8 cellular contexts compared by ENCODE assay signal in the genomic region with DNA sequence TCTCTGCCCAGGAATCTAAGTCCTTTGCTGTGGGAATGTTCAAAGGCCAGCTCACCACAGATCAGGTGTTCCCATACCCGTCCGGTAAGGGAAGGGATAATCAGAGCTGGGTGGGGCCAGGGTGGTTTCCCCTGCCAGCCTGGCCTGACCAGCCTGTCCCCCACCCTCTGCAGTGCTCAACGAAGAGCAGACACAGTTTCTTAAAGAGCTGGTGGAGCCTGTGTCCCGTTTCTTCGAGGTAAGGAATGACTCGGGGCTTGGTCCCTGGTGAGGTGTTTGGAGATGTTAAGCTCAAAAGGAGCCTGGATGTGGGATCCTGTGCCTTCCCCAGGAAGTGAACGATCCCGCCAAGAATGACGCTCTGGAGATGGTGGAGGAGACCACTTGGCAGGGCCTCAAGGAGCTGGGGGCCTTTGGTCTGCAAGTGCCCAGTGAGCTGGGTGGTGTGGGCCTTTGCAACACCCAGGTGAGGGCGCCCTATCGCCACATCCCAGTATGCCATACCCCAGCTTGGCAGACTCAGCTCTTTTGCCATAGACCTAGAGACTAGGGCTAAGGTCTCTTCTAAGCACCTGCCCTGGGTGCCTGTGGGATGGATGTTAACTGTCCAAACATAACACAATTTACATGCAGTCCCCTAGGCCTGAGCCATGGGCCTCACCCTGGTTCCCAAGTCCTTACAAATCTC.
A peak's percentile ranks its signal among the peaks of the same experiment; 100 is the strongest.
DNase-seq lines count a peak whose midpoint lies in the region; TF ChIP-seq lines count a peak whose summit lies in the region.

No MANE protein-coding gene starts in this region.

- H3K36me3 ChIP-seq in muscle layer of colon (ENCODE audit: insufficient read depth, low read length) (peaks cover 35% of the 10 kb centered on the region), tibial artery (peaks cover 20 to 48% (median 33%) of the 10 kb centered on the region in 3 donors)

- H3K9ac ChIP-seq in muscle layer of colon (ENCODE audit: low read length), result peak overlapping the region; percentile 88

- TF ChIP-seq CTCF in tibial artery (IDR thresholded peaks at IDR 0.05), result peak; percentile 37 to 48

- H3K4me3 ChIP-seq in muscle layer of colon (ENCODE audit: low read depth in 1 of 2, low read length in 2 of 2) (peak overlapping the region; percentile 84 to 96), tibial artery (peak overlapping the region; percentile 75 to 99)

- H3K27ac ChIP-seq in muscle layer of colon (ENCODE audit: low read depth, low read length), result peak overlapping the region; percentile 95
- peak overlapping the region; percentile 92 to 98 for H3K27ac ChIP-seq in tibial artery

- intact Hi-C loops in tibial artery (cut with DNase I; ENCODE audit: low total_unique reads), result no loop called here

- H3K9me3 ChIP-seq in muscle layer of colon (ENCODE audit: low read length) (no peaks in the 10 kb centered on the region), tibial artery (no peaks in the 10 kb centered on the region)

- DNase-seq in NCI-H2171 treated with DMSO at 0.1 percent for 48 hours (lab: John Stamatoyannopoulos, UW) (peak; percentile 25), NCI-H2171 (lab: John Stamatoyannopoulos, UW) (no peak), NCI-H1694 (lab: John Stamatoyannopoulos, UW) (peak; percentile 17), epidermal melanocyte (ENCODE audit: insufficient read length, low spot score) (peak; percentile 73), tibial artery (peak in 1 of 2 donors; percentile 54)
- peak; percentile 66 to 72 for DNase-seq in activated CD4-positive, alpha-beta T cell treated with anti-CD3 and anti-CD28 coated beads, Interleukin-2, amount 50 U/mL, for 48 hours
- no peak for DNase-seq in effector CD8-positive, alpha-beta T cell (lab: John Stamatoyannopoulos, UW)

- H3K27me3 ChIP-seq in muscle layer of colon (ENCODE audit: control insufficient read depth in 1 of 2, insufficient read depth in 2 of 2, low read length in 2 of 2), result no peaks in the 10 kb centered on the region
- peaks cover 0 to 13% of the 10 kb centered on the region in 2 donors for H3K27me3 ChIP-seq in tibial artery

- H3K4me1 ChIP-seq in muscle layer of colon (ENCODE audit: insufficient read depth, low read length) (peaks cover 43% of the 10 kb centered on the region), tibial artery (peaks cover 0 to 52% (median 37%) of the 10 kb centered on the region in 4 donors)

Comparison
In these comparisons a context has a peak if more than half of its experiments do, and no peak if none do; other contexts are left out.
1. DNase-seq: peak in NCI-H2171 treated with DMSO at 0.1 percent for 48 hours (single experiment), NCI-H1694 (single experiment), activated CD4-positive, alpha-beta T cell treated with anti-CD3 and anti-CD28 coated beads, Interleukin-2, amount 50 U/mL, for 48 hours (2 of 2) and epidermal melanocyte (single experiment); none in NCI-H2171 (single experiment) and effector CD8-positive, alpha-beta T cell (single experiment).